ENCODE assay signal across 17 cellular contexts in the genomic region with DNA sequence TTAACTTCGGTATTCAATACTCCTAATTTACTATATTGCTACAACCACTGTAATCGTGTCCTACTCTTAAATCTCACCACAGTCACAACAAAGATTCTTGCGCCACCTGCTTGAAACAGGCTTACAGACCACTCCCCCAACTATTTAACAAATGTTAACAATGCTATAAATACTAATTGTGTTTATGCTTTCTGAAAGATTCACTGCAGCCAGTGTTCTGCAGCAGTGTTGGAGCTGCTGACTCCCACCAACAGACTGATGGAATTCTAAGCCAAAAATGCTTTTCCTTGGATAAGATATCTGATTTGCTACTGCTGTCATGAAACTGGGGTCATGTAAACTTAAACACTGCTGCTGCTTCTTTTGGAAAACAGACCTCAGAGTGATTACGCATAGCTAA.
DNase-seq lines count a peak whose midpoint lies in the region; ATAC-seq and TF ChIP-seq lines count a peak whose summit lies in the region.
"Had no signal": no experiment of that assay in that cellular context is flagged by ENCODE, and none has a peak within 500 bp of the region (broad histone marks: within the 10 kb centered on the region; RNA-seq: fewer than 3 reads in every experiment).

No MANE protein-coding gene starts in this region.

- H3K36me3 Mint-ChIP-seq in mesothelial cell of epicardium: peaks cover 4% of the 10 kb centered on the region
- H3K36me3 Mint-ChIP-seq in activated naive CD8-positive, alpha-beta T cell treated with anti-CD3 and anti-CD28 coated beads for 36 hours: peaks cover 16% of the 10 kb centered on the region
- H3K36me3 Mint-ChIP-seq in CD4-positive, alpha-beta memory T cell: peaks cover 15 to 20% of the 10 kb centered on the region in 2 donors
- H3K36me3 Mint-ChIP-seq in stimulated activated memory B cell treated with anti-CD40 and anti-IgM and Interleukin-4, amounts not matched to agents 10 μg/mL and 1 μg/mL and 100 μg/mL, for 72 hours: peaks cover 34% of the 10 kb centered on the region

- CTCF ChIA-PET in AG04449 (lab: Yijun Ruan, JAX): interaction anchor here (0.7 kb wide), 1 partner anchor 8 kb away, joined by 3 read pairs; no protein-coding TSS in a partner anchor
- CTCF ChIA-PET in CD4-positive, alpha-beta memory T cell (lab: Charles Lee; ENCODE audit: partially characterized antibody): no interaction called here

- H3K27me3 Mint-ChIP-seq in mesothelial cell of epicardium (ENCODE audit: low read depth): no peaks in the 10 kb centered on the region
- no peaks in the 10 kb centered on the region for H3K27me3 Mint-ChIP-seq in activated naive CD8-positive, alpha-beta T cell treated with anti-CD3 and anti-CD28 coated beads for 36 hours
- no peaks in the 10 kb centered on the region for H3K27me3 Mint-ChIP-seq in CD4-positive, alpha-beta memory T cell
- H3K27me3 Mint-ChIP-seq in stimulated activated memory B cell treated with anti-CD40 and anti-IgM and Interleukin-4, amounts not matched to agents 10 μg/mL and 1 μg/mL and 100 μg/mL, for 72 hours: no peaks in the 10 kb centered on the region
- H3K27me3 Mint-ChIP-seq: activated naive CD8-positive, alpha-beta T cell treated with anti-CD3 and anti-CD28 coated beads, Interleukin-2, amount 50 U/mL, for 24 hours; activated T-cell treated with anti-CD3 and anti-CD28 coated beads, Interleukin-2, amount 50 U/mL, for 24 hours; stimulated activated naive CD8-positive, alpha-beta T cell treated with anti-CD3 and anti-CD28 coated beads, Interleukin-15, Interleukin-2, amounts not matched to agents 100 ng/mL and 50 ng/mL, for 24 hours had no signal

- H3K36me3 ChIP-seq in CD4-positive, alpha-beta memory T cell (ENCODE audit: insufficient read depth, low read length): no peaks in the 10 kb centered on the region
- H3K36me3 ChIP-seq: heart right ventricle had no signal

- intact Hi-C loops in CD4-positive, alpha-beta memory T cell (cut with micrococcal nuclease): no loop called here

- H3K9me3 ChIP-seq in CD4-positive, alpha-beta memory T cell (ENCODE audit: control insufficient read depth in 1 of 2, low read length in 2 of 2): no peaks in the 10 kb centered on the region
- H3K9me3 ChIP-seq: BE2C, heart right ventricle had no signal

- H3K4me3 ChIP-seq in AG04449 (ENCODE audit: low read depth, low read length) (no peak overlapping the region), cardiac fibroblast (replicated peaks in 1 of 2; ENCODE audit: low read depth in 2 of 2, low read length in 2 of 2) (no peak overlapping the region)
- H3K4me3 ChIP-seq in CD4-positive, alpha-beta memory T cell (ENCODE audit: low read length in 2 of 2): no peak overlapping the region
- H3K4me3 ChIP-seq: heart right ventricle had no signal

- no peak overlapping the region for H3K27ac ChIP-seq in CD4-positive, alpha-beta memory T cell (ENCODE audit: low read depth, low read length)
- H3K27ac ChIP-seq: heart right ventricle had no signal

- peak overlapping the region; percentile 12 for H3K4me3 Mint-ChIP-seq in mesothelial cell of epicardium
- no peak overlapping the region for H3K4me3 Mint-ChIP-seq in activated naive CD8-positive, alpha-beta T cell treated with anti-CD3 and anti-CD28 coated beads for 36 hours
- no peak overlapping the region for H3K4me3 Mint-ChIP-seq in CD4-positive, alpha-beta memory T cell
- no peak overlapping the region for H3K4me3 Mint-ChIP-seq in stimulated activated memory B cell treated with anti-CD40 and anti-IgM and Interleukin-4, amounts not matched to agents 10 μg/mL and 1 μg/mL and 100 μg/mL, for 72 hours
- H3K4me3 Mint-ChIP-seq: activated naive CD8-positive, alpha-beta T cell treated with anti-CD3 and anti-CD28 coated beads, Interleukin-2, amount 50 U/mL, for 24 hours; activated T-cell treated with anti-CD3 and anti-CD28 coated beads, Interleukin-2, amount 50 U/mL, for 24 hours; stimulated activated naive CD8-positive, alpha-beta T cell treated with anti-CD3 and anti-CD28 coated beads, Interleukin-15, Interleukin-2, amounts not matched to agents 100 ng/mL and 50 ng/mL, for 24 hours had no signal

- DNase-seq in AG04449 (ENCODE audit: low read depth, low spot score): peak; percentile 50
- peak; percentile 38 for DNase-seq in GM04504 (ENCODE audit: low read depth)
- DNase-seq in cardiac fibroblast (ENCODE audit: low read depth in 2 of 2): peak; percentile 9 to 43
- DNase-seq in mesothelial cell of epicardium (ENCODE audit: low spot score in 2 of 2, unreplicated experiment in 2 of 2): no peak
- DNase-seq in GM19238 (ENCODE audit: insufficient read length, low spot score): no peak
- no peak for DNase-seq in activated naive CD8-positive, alpha-beta T cell treated with anti-CD3 and anti-CD28 coated beads for 36 hours
- no peak for DNase-seq in CD4-positive, alpha-beta memory T cell
- DNase-seq: activated CD4-positive, alpha-beta T cell treated with anti-CD3 and anti-CD28 coated beads for 4 hours; activated naive CD8-positive, alpha-beta T cell treated with anti-CD3 and anti-CD28 coated beads, Interleukin-2, amount 50 U/mL, for 24 hours; activated T-cell treated with anti-CD3 and anti-CD28 coated beads, Interleukin-2, amount 50 U/mL, for 24 hours; BE2C; cerebellar nuclear complex; heart right ventricle; left colon; NCI-H2081 treated with DMSO at 0.1 percent for 48 hours had no signal

- peaks cover 34% of the 10 kb centered on the region for H3K4me1 Mint-ChIP-seq in mesothelial cell of epicardium
- no peaks in the 10 kb centered on the region for H3K4me1 Mint-ChIP-seq in activated naive CD8-positive, alpha-beta T cell treated with anti-CD3 and anti-CD28 coated beads for 36 hours
- H3K4me1 Mint-ChIP-seq in CD4-positive, alpha-beta memory T cell: peaks cover 0 to 3% (median 1%) of the 10 kb centered on the region in 4 donors
- no peaks in the 10 kb centered on the region for H3K4me1 Mint-ChIP-seq in stimulated activated memory B cell treated with anti-CD40 and anti-IgM and Interleukin-4, amounts not matched to agents 10 μg/mL and 1 μg/mL and 100 μg/mL, for 72 hours
- H3K4me1 Mint-ChIP-seq: activated naive CD8-positive, alpha-beta T cell treated with anti-CD3 and anti-CD28 coated beads, Interleukin-2, amount 50 U/mL, for 24 hours had no signal

- POLR2A ChIA-PET in AG04449 (lab: Yijun Ruan, JAX): no interaction called here
- POLR2A ChIA-PET in CD4-positive, alpha-beta memory T cell (lab: Charles Lee; ENCODE audit: partially characterized antibody): no interaction called here

- H3K27ac Mint-ChIP-seq in mesothelial cell of epicardium: peak overlapping the region; percentile 77
- H3K27ac Mint-ChIP-seq in activated naive CD8-positive, alpha-beta T cell treated with anti-CD3 and anti-CD28 coated beads for 36 hours: no peak overlapping the region
- H3K27ac Mint-ChIP-seq in CD4-positive, alpha-beta memory T cell: no peak overlapping the region
- H3K27ac Mint-ChIP-seq in stimulated activated memory B cell treated with anti-CD40 and anti-IgM and Interleukin-4, amounts not matched to agents 10 μg/mL and 1 μg/mL and 100 μg/mL, for 72 hours: no peak overlapping the region
- H3K27ac Mint-ChIP-seq: activated naive CD8-positive, alpha-beta T cell treated with anti-CD3 and anti-CD28 coated beads, Interleukin-2, amount 50 U/mL, for 24 hours; activated T-cell treated with anti-CD3 and anti-CD28 coated beads, Interleukin-2, amount 50 U/mL, for 24 hours; stimulated activated naive CD8-positive, alpha-beta T cell treated with anti-CD3 and anti-CD28 coated beads, Interleukin-15, Interleukin-2, amounts not matched to agents 100 ng/mL and 50 ng/mL, for 24 hours had no signal

- H3K9me3 Mint-ChIP-seq in mesothelial cell of epicardium: peaks cover 7% of the 10 kb centered on the region
- H3K9me3 Mint-ChIP-seq in activated naive CD8-positive, alpha-beta T cell treated with anti-CD3 and anti-CD28 coated beads for 36 hours: no peaks in the 10 kb centered on the region
- no peaks in the 10 kb centered on the region for H3K9me3 Mint-ChIP-seq in CD4-positive, alpha-beta memory T cell
- H3K9me3 Mint-ChIP-seq in stimulated activated memory B cell treated with anti-CD40 and anti-IgM and Interleukin-4, amounts not matched to agents 10 μg/mL and 1 μg/mL and 100 μg/mL, for 72 hours: peaks cover 3% of the 10 kb centered on the region
- H3K9me3 Mint-ChIP-seq: activated naive CD8-positive, alpha-beta T cell treated with anti-CD3 and anti-CD28 coated beads, Interleukin-2, amount 50 U/mL, for 24 hours; activated T-cell treated with anti-CD3 and anti-CD28 coated beads, Interleukin-2, amount 50 U/mL, for 24 hours; stimulated activated naive CD8-positive, alpha-beta T cell treated with anti-CD3 and anti-CD28 coated beads, Interleukin-15, Interleukin-2, amounts not matched to agents 100 ng/mL and 50 ng/mL, for 24 hours had no signal

- TF ChIP-seq CTCF in AG04449 (IDR thresholded peaks at IDR 0.05; ENCODE audit: insufficient read depth, low read length, missing control alignments) (no peak), cardiac fibroblast (IDR thresholded peaks at IDR 0.05; ENCODE audit: low read depth, low read length) (no peak), mesothelial cell of epicardium (IDR thresholded peaks at IDR 0.05; ENCODE audit: unreplicated experiment) (no peak)

- ATAC-seq in stimulated activated memory B cell treated with anti-CD40 and anti-IgM and Interleukin-4, amounts not matched to agents 10 μg/mL and 1 μg/mL and 100 μg/mL, for 72 hours: no peak
- ATAC-seq: activated naive CD8-positive, alpha-beta T cell treated with anti-CD3 and anti-CD28 coated beads, Interleukin-2, amount 50 U/mL, for 24 hours; left colon had no signal

- H3K27me3 ChIP-seq in CD4-positive, alpha-beta memory T cell (ENCODE audit: insufficient read depth, low read length): no peaks in the 10 kb centered on the region
- H3K27me3 ChIP-seq: BE2C, heart right ventricle had no signal

- H3K4me1 ChIP-seq in CD4-positive, alpha-beta memory T cell (ENCODE audit: insufficient read depth, low read length): no peaks in the 10 kb centered on the region

Comparison
In these comparisons a context has a peak if more than half of its experiments do, and no peak if none do; other contexts are left out.
1. DNase-seq: peak in AG04449 (single experiment), GM04504 (single experiment) and cardiac fibroblast (2 of 2); none in mesothelial cell of epicardium (0 of 2), GM19238 (single experiment), activated naive CD8-positive, alpha-beta T cell treated with anti-CD3 and anti-CD28 coated beads for 36 hours (single experiment) and CD4-positive, alpha-beta memory T cell (0 of 5).